Comparison of ENCODE assay signal across 9 cellular contexts in the genomic region with DNA sequence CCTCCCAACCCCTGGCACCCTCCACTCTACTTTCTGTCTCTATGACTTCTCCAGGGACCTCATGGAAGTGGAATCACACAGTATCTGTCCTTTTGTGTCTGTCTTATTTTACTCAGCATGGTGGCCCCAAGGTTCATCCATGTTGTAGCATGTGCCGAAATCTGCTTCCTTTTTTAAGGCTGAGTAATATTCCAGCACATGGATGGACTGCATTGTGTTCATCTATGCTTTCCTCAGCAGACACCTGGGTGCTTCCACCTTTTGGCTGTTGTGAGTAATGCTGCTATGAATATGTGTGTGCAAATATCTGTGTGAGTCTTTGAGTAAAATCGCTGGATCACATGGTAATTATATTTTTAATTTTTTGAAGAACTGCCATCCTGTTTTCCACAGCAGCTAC. TPM values are rescaled to one million over a fixed set of nuclear protein-coding genes. Genes with fewer than 3 reads are reported as not detected.
DNase-seq lines count a peak whose midpoint lies in the region; ATAC-seq and TF ChIP-seq lines count a peak whose summit lies in the region.
"Had no signal": no experiment of that assay in that cellular context is flagged by ENCODE, and none has a peak within 500 bp of the region (broad histone marks: within the 10 kb centered on the region; RNA-seq: fewer than 3 reads in every experiment).

No MANE protein-coding gene starts in this region.

- peak overlapping the region; percentile 66 to 76 for H3K4me3 Mint-ChIP-seq in CD14-positive monocyte
- H3K4me3 Mint-ChIP-seq in activated CD8-positive, alpha-beta T cell treated with anti-CD3 and anti-CD28 coated beads for 36 hours: peak overlapping the region; percentile 33

- peaks cover 2 to 11% (median 4%) of the 10 kb centered on the region in 3 donors for H3K27me3 Mint-ChIP-seq in CD14-positive monocyte (ENCODE audit: low read depth in 3 of 3)
- H3K27me3 Mint-ChIP-seq in activated CD8-positive, alpha-beta T cell treated with anti-CD3 and anti-CD28 coated beads for 36 hours: no peaks in the 10 kb centered on the region

- POLR2A ChIA-PET in activated CD8-positive, alpha-beta T cell treated with anti-CD3 and anti-CD28 coated beads for 36 hours (lab: Charles Lee): interaction anchor here (1.2 kb wide), 1 partner anchor 57 kb away, joined by 4 read pairs; no protein-coding TSS in a partner anchor

- ATAC-seq in activated CD8-positive, alpha-beta T cell treated with anti-CD3 and anti-CD28 coated beads for 36 hours: no peak
- ATAC-seq in GM21737 (IDR thresholded peaks at IDR 0.05; ENCODE audit: unreplicated experiment): no peak

- H3K4me1 Mint-ChIP-seq in CD14-positive monocyte: peaks cover 39% of the 10 kb centered on the region
- peaks cover 50% of the 10 kb centered on the region for H3K4me1 Mint-ChIP-seq in activated CD8-positive, alpha-beta T cell treated with anti-CD3 and anti-CD28 coated beads for 36 hours (ENCODE audit: low read depth)

- H3K27me3 ChIP-seq in kidney epithelial cell (ENCODE audit: control insufficient read depth, insufficient read depth, low read length): peaks cover 28% of the 10 kb centered on the region
- H3K27me3 ChIP-seq in ascending aorta: no peaks in the 10 kb centered on the region
- H3K27me3 ChIP-seq: ovary had no signal

- H3K36me3 ChIP-seq in kidney epithelial cell (ENCODE audit: control insufficient read depth, insufficient read depth, low read length): no peaks in the 10 kb centered on the region
- H3K36me3 ChIP-seq in ascending aorta: no peaks in the 10 kb centered on the region
- H3K36me3 ChIP-seq: ovary had no signal

- no peak overlapping the region for H3K27ac ChIP-seq in ascending aorta

- no peak overlapping the region for H3K4me3 ChIP-seq in GM12875 (ENCODE audit: low read depth, low read length)
- H3K4me3 ChIP-seq in kidney epithelial cell (ENCODE audit: low read depth, low read length): no peak overlapping the region
- H3K4me3 ChIP-seq in ascending aorta: no peak overlapping the region
- H3K4me3 ChIP-seq: ovary had no signal

- no peaks in the 10 kb centered on the region for H3K9me3 Mint-ChIP-seq in CD14-positive monocyte
- no peaks in the 10 kb centered on the region for H3K9me3 Mint-ChIP-seq in activated CD8-positive, alpha-beta T cell treated with anti-CD3 and anti-CD28 coated beads for 36 hours

- H3K36me3 Mint-ChIP-seq in CD14-positive monocyte: peaks cover 0 to under 1% of the 10 kb centered on the region in 2 donors
- peaks cover 9% of the 10 kb centered on the region for H3K36me3 Mint-ChIP-seq in activated CD8-positive, alpha-beta T cell treated with anti-CD3 and anti-CD28 coated beads for 36 hours (ENCODE audit: low read depth)

- intact Hi-C loops in CD14-positive monocyte (cut with micrococcal nuclease): no loop called here
- intact Hi-C loops in activated CD8-positive, alpha-beta T cell treated with anti-CD3 and anti-CD28 coated beads for 36 hours (cut with micrococcal nuclease): no loop called here
- intact Hi-C loops in ascending aorta (cut with DNase I): no loop called here

- CTCF ChIA-PET in activated CD8-positive, alpha-beta T cell treated with anti-CD3 and anti-CD28 coated beads for 36 hours (lab: Charles Lee): interaction anchor here (0.7 to 1.9 kb wide), 14 partner anchors 11 to 405 kb away, joined by 3 to 9 read pairs (median 3); no protein-coding TSS in a partner anchor

- H3K4me1 ChIP-seq in ascending aorta: peaks cover 5 to 23% of the 10 kb centered on the region in 2 donors

- peak overlapping the region; percentile 54 to 92 (median 77) for H3K27ac Mint-ChIP-seq in CD14-positive monocyte
- peak overlapping the region; percentile 63 for H3K27ac Mint-ChIP-seq in activated CD8-positive, alpha-beta T cell treated with anti-CD3 and anti-CD28 coated beads for 36 hours

- TF ChIP-seq CTCF in CD14-positive monocyte (IDR thresholded peaks at IDR 0.05): no peak
- TF ChIP-seq CTCF in GM12875 (IDR thresholded peaks at IDR 0.05; ENCODE audit: borderline replicate concordance, insufficient read depth, low read depth, low read length): peak; percentile 11; the same call in 1 of the 2 replicates
- no peak for TF ChIP-seq CTCF in activated CD8-positive, alpha-beta T cell treated with anti-CD3 and anti-CD28 coated beads for 36 hours (IDR thresholded peaks at IDR 0.05)
- peak; percentile 7 for TF ChIP-seq CTCF in kidney epithelial cell (IDR thresholded peaks at IDR 0.05; ENCODE audit: insufficient read depth, low read length, poor library complexity, severe bottlenecking)
- no peak for TF ChIP-seq CTCF in ascending aorta (IDR thresholded peaks at IDR 0.05)

- H3K9me3 ChIP-seq in ascending aorta: no peaks in the 10 kb centered on the region
- H3K9me3 ChIP-seq: ovary had no signal

- no peak for DNase-seq in CD14-positive monocyte (ENCODE audit: low spot score)
- DNase-seq in activated CD8-positive, alpha-beta T cell treated with anti-CD3 and anti-CD28 coated beads for 36 hours: peak; percentile 26
- DNase-seq in kidney epithelial cell (ENCODE audit: low read depth): no peak
- no peak for DNase-seq in UCSD-AML1 (lab: John Stamatoyannopoulos, UW; ENCODE audit: unreplicated experiment)
- DNase-seq in ascending aorta (ENCODE audit: low spot score in 2 of 2): no peak
- DNase-seq in activated effector memory CD4-positive, alpha-beta T cell treated with anti-CD3 and anti-CD28 coated beads, Interleukin-2, amount 50 U/mL, for 16 hours: no peak

RNA-seq across cellular contexts. Expression of a gene that starts 1.6 kb away (rescaled TPM):
- 100 to 1,000 TPM; 105 to 113 TPM for polyA plus RNA-seq in CD14-positive monocyte
- 100 to 1,000 TPM; 188 to 200 TPM for total RNA-seq in activated CD8-positive, alpha-beta T cell treated with anti-CD3 and anti-CD28 coated beads for 36 hours
- total RNA-seq in kidney epithelial cell: 75.8 and 89.9 TPM in 2 replicates
- total RNA-seq in ascending aorta: 153 TPM

RNA-seq across cellular contexts. Expression of a gene that starts 12.6 kb away (rescaled TPM):
- not detected for polyA plus RNA-seq in CD14-positive monocyte
- total RNA-seq in activated CD8-positive, alpha-beta T cell treated with anti-CD3 and anti-CD28 coated beads for 36 hours: not detected
- total RNA-seq in kidney epithelial cell: 0.17 TPM in 1 of 2 replicates, not detected in the other
- total RNA-seq in ascending aorta: 0.75 TPM
- total RNA-seq: ovary had no signal
- polyA plus RNA-seq: ovary had no signal

RNA-seq across cellular contexts. Expression of a gene that starts 36.6 kb away (rescaled TPM):
- polyA plus RNA-seq in CD14-positive monocyte: not detected
- total RNA-seq in activated CD8-positive, alpha-beta T cell treated with anti-CD3 and anti-CD28 coated beads for 36 hours: not detected
- total RNA-seq in kidney epithelial cell (not detected in 2 replicates), ascending aorta (not detected)
- total RNA-seq: ovary had no signal
- polyA plus RNA-seq: ovary had no signal

RNA-seq across cellular contexts. Expression of a gene that starts 40.9 kb away (rescaled TPM):
- polyA plus RNA-seq in CD14-positive monocyte: 10 to 100 TPM; 14.8 to 17.3 TPM
- total RNA-seq in activated CD8-positive, alpha-beta T cell treated with anti-CD3 and anti-CD28 coated beads for 36 hours: 10 to 100 TPM; 17.2 TPM
- total RNA-seq in kidney epithelial cell (20.2 and 27.0 TPM in 2 replicates), ascending aorta (68.5 TPM)

RNA-seq across cellular contexts. Expression of a gene that starts 55.1 kb away (rescaled TPM):
- polyA plus RNA-seq in CD14-positive monocyte: 10 to 100 TPM in 1 of 2 donors, 1 to 10 TPM in 1; 7.6 to 12.2 TPM
- total RNA-seq in activated CD8-positive, alpha-beta T cell treated with anti-CD3 and anti-CD28 coated beads for 36 hours: 1 to 10 TPM; 2.6 to 3.7 TPM
- 2.8 and 2.9 TPM in 2 replicates for total RNA-seq in kidney epithelial cell
- 0.43 TPM for total RNA-seq in ascending aorta

Comparison
In these comparisons a context has a peak if more than half of its experiments do, and no peak if none do; other contexts are left out.
1. CTCF ChIP-seq: peak in GM12875 (single experiment) and kidney epithelial cell (single experiment); none in CD14-positive monocyte (single experiment), activated CD8-positive, alpha-beta T cell treated with anti-CD3 and anti-CD28 coated beads for 36 hours (single experiment) and ascending aorta (0 of 3).